In genomic region chr6:35391240-35391968, GRCh38 we compare ENCODE assay signal across 9 cellular contexts. TPM values are rescaled to one million over a fixed set of nuclear protein-coding genes. Genes with fewer than 3 reads are reported as not detected.
DNase-seq lines count a peak whose midpoint lies in the region; ATAC-seq and TF ChIP-seq lines count a peak whose summit lies in the region.
"Had no signal": no experiment of that assay in that cellular context is flagged by ENCODE, and none has a peak within 500 bp of the region (broad histone marks: within the 10 kb centered on the region; RNA-seq: fewer than 3 reads in every experiment).

No MANE protein-coding gene starts in this region.

- TF ChIP-seq CTCF in WI38 (IDR thresholded peaks at IDR 0.05; ENCODE audit: low read depth, low read length) = peak; percentile 16; the same call in 1 of the 2 replicates
- TF ChIP-seq CTCF in foreskin keratinocyte (conservative IDR thresholded peaks at IDR 0.05) = peak; percentile 63
- TF ChIP-seq CTCF in thyroid gland (IDR thresholded peaks at IDR 0.05) = no peak

- POLR2A ChIA-PET in activated CD4-positive, alpha-beta T cell treated with anti-CD3 and anti-CD28 coated beads, Interleukin-2, amount 10 ng/mL, durations not matched to agents 7 days and 5 days (lab: Charles Lee) = interaction anchor here (0.7 kb wide), 1 partner anchor 293 kb away, joined by 3 read pairs; no protein-coding TSS in a partner anchor

- no peak for DNase-seq in activated CD4-positive, alpha-beta T cell treated with anti-CD3 and anti-CD28 coated beads, Interleukin-2, amount 10 ng/mL, durations not matched to agents 7 days and 5 days
- DNase-seq in activated CD4-positive, alpha-beta T cell treated with anti-CD3 and anti-CD28 coated beads for 1 hour = no peak
- DNase-seq in foreskin keratinocyte = peak; percentile 97 to 99
- no peak for DNase-seq in thyroid gland
- no peak for DNase-seq in NCI-H748 treated with DMSO at 0.1 percent for 48 hours (lab: John Stamatoyannopoulos, UW)
- no peak for DNase-seq in COLO668 (lab: John Stamatoyannopoulos, UW; ENCODE audit: unreplicated experiment)

- CTCF ChIA-PET in activated CD4-positive, alpha-beta T cell treated with anti-CD3 and anti-CD28 coated beads, Interleukin-2, amount 10 ng/mL, durations not matched to agents 7 days and 5 days (lab: Charles Lee) = interaction anchor here (0.7 to 1.2 kb wide), 3 partner anchors 9 to 56 kb away, joined by 3 read pairs; no protein-coding TSS in a partner anchor

- no peak overlapping the region for H3K4me3 Mint-ChIP-seq in activated CD4-positive, alpha-beta T cell treated with anti-CD3 and anti-CD28 coated beads, Interleukin-2, amount 10 ng/mL, durations not matched to agents 7 days and 5 days

- H3K27me3 ChIP-seq in foreskin keratinocyte = no peaks in the 10 kb centered on the region
- H3K27me3 ChIP-seq in thyroid gland = no peaks in the 10 kb centered on the region
- H3K27me3 ChIP-seq: BLaER1 had no signal

- ATAC-seq in foreskin keratinocyte (peak; percentile 71), HG02588 (IDR thresholded peaks at IDR 0.05; ENCODE audit: unreplicated experiment) (no peak)

- WGBS in thyroid gland, 2 donors = 73 to 74% methylated on average over 7 of the region's 7 CpGs

- no peak overlapping the region for H3K4me3 ChIP-seq in WI38 (ENCODE audit: low read depth, low read length)
- H3K4me3 ChIP-seq in thyroid gland (replicated peaks in 1 of 3) = no peak overlapping the region
- H3K4me3 ChIP-seq: BLaER1 had no signal

- peaks cover 59% of the 10 kb centered on the region for H3K4me1 Mint-ChIP-seq in activated CD4-positive, alpha-beta T cell treated with anti-CD3 and anti-CD28 coated beads, Interleukin-2, amount 10 ng/mL, durations not matched to agents 7 days and 5 days

- H3K9me3 ChIP-seq in thyroid gland = no peaks in the 10 kb centered on the region
- H3K9me3 ChIP-seq: BLaER1 had no signal

- peaks cover 11% of the 10 kb centered on the region for H3K36me3 Mint-ChIP-seq in activated CD4-positive, alpha-beta T cell treated with anti-CD3 and anti-CD28 coated beads, Interleukin-2, amount 10 ng/mL, durations not matched to agents 7 days and 5 days (ENCODE audit: low read depth)

- H3K27ac ChIP-seq in foreskin keratinocyte (peak overlapping the region; percentile 99), thyroid gland (peak overlapping the region; percentile 67 to 84 (median 82))
- H3K27ac ChIP-seq: BLaER1 had no signal

- H3K27me3 Mint-ChIP-seq in activated CD4-positive, alpha-beta T cell treated with anti-CD3 and anti-CD28 coated beads, Interleukin-2, amount 10 ng/mL, durations not matched to agents 7 days and 5 days = no peaks in the 10 kb centered on the region

- no peak for TF ChIP-seq POLR2A in thyroid gland (IDR thresholded peaks at IDR 0.05)

- peak overlapping the region; percentile 51 for H3K27ac Mint-ChIP-seq in activated CD4-positive, alpha-beta T cell treated with anti-CD3 and anti-CD28 coated beads, Interleukin-2, amount 10 ng/mL, durations not matched to agents 7 days and 5 days

- intact Hi-C loops in thyroid gland (cut with DNase I) = no loop called here

- H3K4me1 ChIP-seq in foreskin keratinocyte = peaks cover 30% of the 10 kb centered on the region
- peaks cover 42 to 59% of the 10 kb centered on the region in 2 donors for H3K4me1 ChIP-seq in thyroid gland

- no peaks in the 10 kb centered on the region for H3K9me3 Mint-ChIP-seq in activated CD4-positive, alpha-beta T cell treated with anti-CD3 and anti-CD28 coated beads, Interleukin-2, amount 10 ng/mL, durations not matched to agents 7 days and 5 days

- H3K36me3 ChIP-seq in thyroid gland = no peaks in the 10 kb centered on the region
- H3K36me3 ChIP-seq: BLaER1 had no signal

RNA-seq across cellular contexts. Expression of gene PPARD, which starts 49.0 kb away (rescaled TPM):
- 10 to 100 TPM; 24.4 to 25.8 TPM for total RNA-seq in activated CD4-positive, alpha-beta T cell treated with anti-CD3 and anti-CD28 coated beads, Interleukin-2, amount 10 ng/mL, durations not matched to agents 7 days and 5 days
- total RNA-seq in foreskin keratinocyte (16.9 and 18.6 TPM in 2 replicates), thyroid gland (10 to 100 TPM; 17.3 to 40.3 (median 35.9) TPM)
- polyA plus RNA-seq in foreskin keratinocyte = 22.4 and 23.4 TPM in 2 replicates

Comparison
In these comparisons a context has a peak if more than half of its experiments do, and no peak if none do; other contexts are left out.
1. DNase-seq: peak in foreskin keratinocyte (2 of 2); none in activated CD4-positive, alpha-beta T cell treated with anti-CD3 and anti-CD28 coated beads, Interleukin-2, amount 10 ng/mL, durations not matched to agents 7 days and 5 days (single experiment), activated CD4-positive, alpha-beta T cell treated with anti-CD3 and anti-CD28 coated beads for 1 hour (single experiment), thyroid gland (0 of 2), NCI-H748 treated with DMSO at 0.1 percent for 48 hours (single experiment) and COLO668 (single experiment).
2. CTCF ChIP-seq: peak in WI38 (single experiment) and foreskin keratinocyte (single experiment); none in thyroid gland (0 of 6).